ENCODE assay signal across 12 cellular contexts in the genomic region with DNA sequence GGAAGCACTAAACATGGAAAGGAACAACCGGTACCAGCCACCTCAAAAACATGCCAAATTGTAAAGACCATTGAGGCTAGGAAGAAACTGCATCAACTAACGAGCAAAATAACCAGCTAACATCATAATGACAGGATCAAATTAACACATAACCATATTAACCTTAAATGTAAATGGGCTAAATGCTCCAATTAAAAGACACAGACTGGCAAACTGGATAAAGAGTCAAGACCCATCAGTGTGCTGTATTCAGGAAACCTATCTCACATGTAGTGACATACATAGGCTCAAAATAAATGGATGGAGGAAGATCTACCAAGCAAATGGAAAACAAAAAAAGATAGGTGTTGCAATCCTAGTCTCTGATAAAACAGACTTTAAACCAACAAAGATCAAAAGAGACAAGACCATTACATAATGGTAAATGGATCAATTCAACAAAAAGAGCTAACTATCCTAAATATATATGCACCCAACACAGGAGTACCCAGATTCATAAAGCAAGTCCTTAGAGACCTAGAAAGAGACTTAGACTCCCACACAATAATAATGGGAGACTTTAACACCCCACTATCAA. TPM values are rescaled to one million over a fixed set of nuclear protein-coding genes. Genes with fewer than 3 reads are reported as not detected.
"Had no signal": no experiment of that assay in that cellular context is flagged by ENCODE, and none has a peak within 500 bp of the region (broad histone marks: within the 10 kb centered on the region; RNA-seq: fewer than 3 reads in every experiment).

No MANE protein-coding gene starts in this region.

RNA-seq across cellular contexts. Expression of gene TMC2, which starts 33.5 kb away (rescaled TPM):
- total RNA-seq: hepatocyte, kidney, kidney epithelial cell, left colon, left lobe of liver, left ventricle myocardium inferior, lung microvascular endothelial cell, mammary epithelial cell, mononuclear cell, myocyte had no signal
- polyA plus RNA-seq: hepatocyte; keratinocyte; mammary epithelial cell; naive thymus-derived CD4-positive, alpha-beta T cell had no signal
